ENCODE assay signal across 23 cellular contexts in the genomic region with DNA sequence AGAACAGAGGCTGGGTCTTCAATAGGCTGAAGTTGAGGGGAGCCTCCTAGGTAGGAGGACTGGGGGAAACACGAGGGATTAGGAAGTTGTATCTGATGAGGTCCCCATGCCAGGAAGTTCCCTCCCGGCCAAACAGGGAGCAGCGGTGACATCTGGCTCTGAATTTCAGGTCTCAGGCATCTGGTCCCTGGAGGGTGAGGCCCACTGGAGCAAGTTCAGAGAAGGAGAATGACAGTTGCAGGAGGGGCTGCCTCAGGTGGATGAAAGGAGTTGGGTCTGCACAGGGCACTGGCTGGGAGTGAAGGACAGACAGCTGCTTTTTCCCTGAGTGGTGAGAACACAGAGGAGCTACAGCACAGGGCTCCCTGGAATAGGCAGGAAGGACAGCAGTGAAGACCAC. TPM values are rescaled to one million over a fixed set of nuclear protein-coding genes. Genes with fewer than 3 reads are reported as not detected.
"Had no signal": no experiment of that assay in that cellular context is flagged by ENCODE, and none has a peak within 500 bp of the region (broad histone marks: within the 10 kb centered on the region; RNA-seq: fewer than 3 reads in every experiment).

No MANE protein-coding gene starts in this region.

- H3K36me3 ChIP-seq: uterus had no signal

- H3K9me3 ChIP-seq: heart right ventricle, left ventricle myocardium inferior, lower lobe of right lung, neutrophil, sigmoid colon, uterus had no signal

- H3K27ac ChIP-seq: coronary artery, heart right ventricle, left ventricle myocardium inferior, lower lobe of right lung, neutrophil, sigmoid colon, skin epidermis, uterus had no signal

- H3K4me1 ChIP-seq: lower lobe of right lung, sigmoid colon, uterus had no signal

- ATAC-seq: heart right ventricle, left cardiac atrium, lower lobe of right lung had no signal

- DNase-seq: effector CD4-positive, alpha-beta T cell; foreskin melanocyte; heart right ventricle; hypothalamus; left cardiac atrium; left ventricle myocardium inferior; lower lobe of right lung; mesenchymal stem cell; midbrain; nephron progenitor cell; sigmoid colon; stimulated activated CD4-positive, alpha-beta T cell treated with anti-CD3 and anti-CD28 coated beads, Interleukin-12 subunit alpha, Interleukin-12 subunit beta, amount 100 ng/mL, for 4 hours; stimulated activated naive CD4-positive, alpha-beta T cell; trophoblast cell; uterus had no signal

- H3K27me3 ChIP-seq: heart right ventricle, neutrophil, sigmoid colon, uterus had no signal

- H3K4me3 ChIP-seq: coronary artery, heart right ventricle, left ventricle myocardium inferior, lower lobe of right lung, sigmoid colon, skin epidermis, uterus had no signal

RNA-seq across cellular contexts. Expression of a gene that starts 18.1 kb away (rescaled TPM):
- total RNA-seq: cerebellum, dermis microvascular lymphatic vessel endothelial cell, heart right ventricle, left cardiac atrium, left ventricle myocardium inferior, lower lobe of right lung, osteoblast, pulmonary artery endothelial cell, sigmoid colon, uterus had no signal
- polyA plus RNA-seq: esophagus, heart right ventricle had no signal

RNA-seq across cellular contexts. Expression of a gene that starts 32.9 kb away (rescaled TPM):
- total RNA-seq: dermis microvascular lymphatic vessel endothelial cell, left cardiac atrium, left ventricle myocardium inferior, osteoblast, pulmonary artery endothelial cell, sigmoid colon had no signal
- polyA plus RNA-seq: esophagus had no signal

RNA-seq across cellular contexts. Expression of a gene that starts 45.5 kb away (rescaled TPM):
- total RNA-seq: dermis microvascular lymphatic vessel endothelial cell, left ventricle myocardium inferior, pulmonary artery endothelial cell had no signal
